ENCODE assay signal across 8 cellular contexts in genomic region chr11:63918576-63919171, GRCh38. TPM values are rescaled to one million over a fixed set of nuclear protein-coding genes. Genes with fewer than 3 reads are reported as not detected.
DNase-seq lines count a peak whose midpoint lies in the region; ATAC-seq, FAIRE-seq and TF ChIP-seq lines count a peak whose summit lies in the region.

No MANE protein-coding gene starts in this region.

- peaks cover 40% of the 10 kb centered on the region for H3K79me1 ChIP-seq in trophoblast cell (ENCODE audit: low read length)

- H3K9me3 ChIP-seq in endothelial cell of umbilical vein (replicated peaks; ENCODE audit: control insufficient read depth, insufficient read depth, low read length): no peaks in the 10 kb centered on the region
- peaks cover 2% of the 10 kb centered on the region for H3K9me3 ChIP-seq in trophoblast cell (ENCODE audit: insufficient read depth, low read depth, low read length)

- H4K12ac ChIP-seq in trophoblast cell (ENCODE audit: low read depth, low read length): peak overlapping the region; percentile 67

- H3K23ac ChIP-seq in trophoblast cell (ENCODE audit: low read length): no peak overlapping the region

- no peak overlapping the region for H2BK5ac ChIP-seq in trophoblast cell (ENCODE audit: low read depth, low read length, poor library complexity)

- intact Hi-C loops in endothelial cell of umbilical vein (cut with micrococcal nuclease): loop anchor here (5.0 kb wide), 1 partner anchor 229 kb away; no protein-coding TSS in a partner anchor

- peak overlapping the region; percentile 7 for H3K14ac ChIP-seq in trophoblast cell (ENCODE audit: low read length)

- no peak overlapping the region for H3K4me2 ChIP-seq in endothelial cell of umbilical vein (ENCODE audit: insufficient read depth, low read length)
- H3K4me2 ChIP-seq in trophoblast cell (ENCODE audit: low read length): peak overlapping the region; percentile 76

- H2BK120ac ChIP-seq in trophoblast cell (ENCODE audit: insufficient read depth, low read length, poor library complexity): peak overlapping the region; percentile 76

- ATAC-seq in GM19324 (IDR thresholded peaks at IDR 0.05; ENCODE audit: low FRiP score, unreplicated experiment): no peak

- H3K4me1 ChIP-seq in endothelial cell of umbilical vein (ENCODE audit: control insufficient read depth, extremely low read depth, insufficient read depth, low read length) (peaks cover 7% of the 10 kb centered on the region), trophoblast cell (ENCODE audit: control insufficient read depth in 1 of 2, insufficient read depth in 2 of 2, low read length in 2 of 2) (peaks cover 43 to 49% of the 10 kb centered on the region in 2 experiments)

- H3K4me3 ChIP-seq in endothelial cell of umbilical vein (replicated peaks in 1 of 3; ENCODE audit: insufficient read depth in 1 of 3, low read depth in 1 of 3, low read length in 3 of 3): no peak overlapping the region
- H3K4me3 ChIP-seq in trophoblast cell (ENCODE audit: low read depth, low read length): no peak overlapping the region

- no peaks in the 10 kb centered on the region for H4K20me1 ChIP-seq in endothelial cell of umbilical vein (replicated peaks; ENCODE audit: control insufficient read depth, extremely low read depth, insufficient read depth, low read length)

- H3K9me1 ChIP-seq in endothelial cell of umbilical vein (replicated peaks; ENCODE audit: control insufficient read depth, extremely low read depth, insufficient read depth, low read length): no peaks in the 10 kb centered on the region

- no TSS peak for BruUV-seq in endothelial cell of umbilical vein (replicated peaks; lab: Mats Ljungman, UMichigan)

- H3K27ac ChIP-seq in endothelial cell of umbilical vein (ENCODE audit: insufficient read depth, low read depth, low read length) (no peak overlapping the region), trophoblast cell (ENCODE audit: low read depth, low read length) (peak overlapping the region; percentile 59)

- H2BK12ac ChIP-seq in trophoblast cell (ENCODE audit: low read length): peak overlapping the region; percentile 75

- H3K27me3 ChIP-seq in endothelial cell of umbilical vein (ENCODE audit: control insufficient read depth in 2 of 2, insufficient read depth in 2 of 2, low read length in 2 of 2) (peaks cover 2 to 4% of the 10 kb centered on the region in 2 experiments), trophoblast cell (ENCODE audit: insufficient read depth, low read length) (no peaks in the 10 kb centered on the region)

- peak overlapping the region; percentile 88 for H3K18ac ChIP-seq in trophoblast cell (ENCODE audit: low read length)

- H3K36me3 ChIP-seq in endothelial cell of umbilical vein (ENCODE audit: control insufficient read depth in 2 of 2, extremely low read depth in 1 of 2, insufficient read depth in 2 of 2, low read length in 2 of 2) (no peaks in the 10 kb centered on the region), trophoblast cell (ENCODE audit: control insufficient read depth in 1 of 2, insufficient read depth in 2 of 2, low read length in 2 of 2) (peaks cover 15% of the 10 kb centered on the region in 2 experiments)

- CTCF ChIA-PET in endothelial cell of umbilical vein (lab: Charles Lee): interaction anchor here (1.6 to 2.3 kb wide), 4 partner anchors 12 to 150 kb away, joined by 4 to 13 read pairs (median 7); partner anchors contain the start of gene ZFTA

- TF ChIP-seq POLR2A in endothelial cell of umbilical vein (IDR thresholded peaks at IDR 0.05; ENCODE audit: low read depth, low read length): no peak

- TF ChIP-seq CTCF in endothelial cell of umbilical vein (IDR thresholded peaks at IDR 0.05; ENCODE audit: extremely low read depth in 1 of 2, insufficient read depth in 1 of 2, low read depth in 1 of 2, low read length in 2 of 2): no peak

- FAIRE-seq in endothelial cell of umbilical vein (lab: Jason Lieb, UNC): no peak

- H4K91ac ChIP-seq in trophoblast cell (ENCODE audit: low read depth, low read length): peak overlapping the region; percentile 97

- H3K9ac ChIP-seq in endothelial cell of umbilical vein (replicated peaks; ENCODE audit: extremely low read depth, insufficient read depth, low read length) (no peak overlapping the region), trophoblast cell (ENCODE audit: low read length) (no peak overlapping the region)

- dilution Hi-C loops in endothelial cell of umbilical vein (cut with MboI; ENCODE audit: extremely low pct_ligation_motif_present, low sequenced_read_pairs): no loop called here

- H2AFZ ChIP-seq in endothelial cell of umbilical vein (ENCODE audit: low read depth, low read length): peak overlapping the region; percentile 33
- H2AFZ ChIP-seq in trophoblast cell (ENCODE audit: insufficient read depth, low read length, poor library complexity): peak overlapping the region; percentile 56

- DNase-seq in DMS79 treated with DMSO at 0.1 percent for 48 hours (lab: John Stamatoyannopoulos, UW) (peak; percentile 74), NCI-H524 (lab: John Stamatoyannopoulos, UW) (peak; percentile 84 to 93), endothelial cell of umbilical vein (ENCODE audit: low read depth, low spot score) (no peak), trophoblast cell (peak; percentile 39 to 68), NCI-H1105 treated with DMSO at 0.1 percent for 48 hours (lab: John Stamatoyannopoulos, UW) (no peak), NCI-H187 treated with DMSO at 0.1 percent for 48 hours (lab: John Stamatoyannopoulos, UW) (no peak), NCI-H748 treated with DMSO at 0.1 percent for 48 hours (lab: John Stamatoyannopoulos, UW) (no peak)

- H3K79me2 ChIP-seq in endothelial cell of umbilical vein (ENCODE audit: control insufficient read depth, insufficient read depth, low read length) (no peaks in the 10 kb centered on the region), trophoblast cell (ENCODE audit: control insufficient read depth, insufficient read depth, low read length, poor library complexity) (peaks cover 10% of the 10 kb centered on the region)

- peak overlapping the region; percentile 80 for H4K8ac ChIP-seq in trophoblast cell (ENCODE audit: low read depth, low read length)

- peak overlapping the region; percentile 0 for H2AK5ac ChIP-seq in trophoblast cell (ENCODE audit: low read length)

- H3K4ac ChIP-seq in trophoblast cell (ENCODE audit: low read depth, low read length): peak overlapping the region; percentile 22

- POLR2A ChIA-PET in endothelial cell of umbilical vein (lab: Charles Lee): interaction anchor here (0.7 kb wide), 1 partner anchor 80 kb away, joined by 3 read pairs; no protein-coding TSS in a partner anchor

- WGBS in trophoblast cell (ENCODE audit: extremely low coverage, insufficient coverage, insufficient read length): no CpG with 5 or more reads among the region's 8 CpGs

TF ChIP-seq in endothelial cell of umbilical vein, 7 proteins besides CTCF, POLR2A, EP300 and RAD21:
- no peak for TF ChIP-seq GATA2 (IDR thresholded peaks at IDR 0.05; ENCODE audit: insufficient read depth, insufficient read length, low read depth, low read length)
- TF ChIP-seq, protein P1, sequence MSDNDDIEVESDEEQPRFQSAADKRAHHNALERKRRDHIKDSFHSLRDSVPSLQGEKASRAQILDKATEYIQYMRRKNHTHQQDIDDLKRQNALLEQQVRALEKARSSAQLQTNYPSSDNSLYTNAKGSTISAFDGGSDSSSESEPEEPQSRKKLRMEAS (IDR thresholded peaks at IDR 0.05; ENCODE audit: insufficient read depth, insufficient read length): no peak
- no peak for TF ChIP-seq MYC (IDR thresholded peaks at IDR 0.05; ENCODE audit: low read depth, low read length)
- TF ChIP-seq POLR2AphosphoS5 (IDR thresholded peaks at IDR 0.05; ENCODE audit: insufficient read depth, low read depth, low read length): no peak
- TF ChIP-seq FOS (IDR thresholded peaks at IDR 0.05; ENCODE audit: borderline replicate concordance, insufficient read depth, low read length): no peak
- TF ChIP-seq EZH2 (IDR thresholded peaks at IDR 0.05; ENCODE audit: borderline replicate concordance, low read depth, low read length, severe bottlenecking): no peak
- TF ChIP-seq JUN (IDR thresholded peaks at IDR 0.05; ENCODE audit: borderline replicate concordance, insufficient read depth, insufficient read length, low read depth): no peak

RNA-seq across cellular contexts. Expression of gene RCOR2, which starts 1.7 kb away (rescaled TPM):
- total RNA-seq in endothelial cell of umbilical vein: 0.13 and 1.7 TPM in 2 replicates
- polyA plus RNA-seq in endothelial cell of umbilical vein: 0.43 and 0.63 TPM in 2 replicates
- 0.45 and 0.59 TPM in 2 replicates for polyA plus RNA-seq in endothelial cell of umbilical vein (2011; cell fraction: cytosol; rRNA removed)
- polyA plus RNA-seq in endothelial cell of umbilical vein (2011; cell fraction: nucleus; rRNA removed): 0.59 and 0.66 TPM in 2 replicates
- polyA plus RNA-seq in endothelial cell of umbilical vein (2012): 0.28 and 0.30 TPM in 2 replicates
- 0.36 and 0.70 TPM in 2 replicates for polyA minus RNA-seq in endothelial cell of umbilical vein
- polyA minus RNA-seq in endothelial cell of umbilical vein (2011; cell fraction: cytosol; rRNA and poly(A)+ RNA removed): 1.3 TPM
- 0.24 TPM in 1 of 2 replicates, not detected in the other for polyA minus RNA-seq in endothelial cell of umbilical vein (2011; cell fraction: nucleus; rRNA and poly(A)+ RNA removed)
- polyA plus RNA-seq in trophoblast cell (2013): 11.6 and 13.0 TPM in 2 replicates

RNA-seq across cellular contexts. Expression of gene NAA40, which starts 20.1 kb away (rescaled TPM):
- total RNA-seq in endothelial cell of umbilical vein: 30.9 and 32.3 TPM in 2 replicates
- polyA plus RNA-seq in endothelial cell of umbilical vein: 22.8 and 28.5 TPM in 2 replicates
- polyA plus RNA-seq in endothelial cell of umbilical vein (2011; cell fraction: cytosol; rRNA removed): 23.3 and 27.4 TPM in 2 replicates
- 114 and 117 TPM in 2 replicates for polyA plus RNA-seq in endothelial cell of umbilical vein (2011; cell fraction: nucleus; rRNA removed)
- polyA plus RNA-seq in endothelial cell of umbilical vein (2012): 23.2 and 25.1 TPM in 2 replicates
- polyA minus RNA-seq in endothelial cell of umbilical vein: 22.0 and 29.8 TPM in 2 replicates
- polyA minus RNA-seq in endothelial cell of umbilical vein (2011; cell fraction: cytosol; rRNA and poly(A)+ RNA removed): 7.1 TPM
- 23.6 and 27.4 TPM in 2 replicates for polyA minus RNA-seq in endothelial cell of umbilical vein (2011; cell fraction: nucleus; rRNA and poly(A)+ RNA removed)
- 12.0 and 12.4 TPM in 2 replicates for polyA plus RNA-seq in trophoblast cell (2013)

RNA-seq across cellular contexts. Expression of gene COX8A, which starts 55.7 kb away (rescaled TPM):
- 307 and 339 TPM in 2 replicates for total RNA-seq in endothelial cell of umbilical vein
- 930 and 1,340 TPM in 2 replicates for polyA plus RNA-seq in endothelial cell of umbilical vein
- polyA plus RNA-seq in endothelial cell of umbilical vein (2011; cell fraction: cytosol; rRNA removed): 519 and 619 TPM in 2 replicates
- polyA plus RNA-seq in endothelial cell of umbilical vein (2011; cell fraction: nucleus; rRNA removed): 138 and 192 TPM in 2 replicates
- polyA plus RNA-seq in endothelial cell of umbilical vein (2012): 412 and 424 TPM in 2 replicates
- polyA minus RNA-seq in endothelial cell of umbilical vein: 163 and 178 TPM in 2 replicates
- 386 TPM for polyA minus RNA-seq in endothelial cell of umbilical vein (2011; cell fraction: cytosol; rRNA and poly(A)+ RNA removed)
- 34.2 and 36.7 TPM in 2 replicates for polyA minus RNA-seq in endothelial cell of umbilical vein (2011; cell fraction: nucleus; rRNA and poly(A)+ RNA removed)
- polyA plus RNA-seq in trophoblast cell (2013): 385 and 425 TPM in 2 replicates

Comparison
In these comparisons a context has a peak if more than half of its experiments do, and no peak if none do; other contexts are left out.
1. DNase-seq: peak in DMS79 treated with DMSO at 0.1 percent for 48 hours (single experiment), NCI-H524 (2 of 2) and trophoblast cell (2 of 2); none in endothelial cell of umbilical vein (single experiment), NCI-H1105 treated with DMSO at 0.1 percent for 48 hours (single experiment), NCI-H187 treated with DMSO at 0.1 percent for 48 hours (single experiment) and NCI-H748 treated with DMSO at 0.1 percent for 48 hours (single experiment).